23 cellular contexts compared by ENCODE assay signal in genomic region chr13:21871302-21871862, GRCh38.
A peak's percentile ranks its signal among the peaks of the same experiment; 100 is the strongest.
DNase-seq lines count a peak whose midpoint lies in the region; ATAC-seq, FAIRE-seq and TF ChIP-seq lines count a peak whose summit lies in the region.
"Had no signal": no experiment of that assay in that cellular context is flagged by ENCODE, and none has a peak within 500 bp of the region (broad histone marks: within the 10 kb centered on the region; RNA-seq: fewer than 3 reads in every experiment).

No MANE protein-coding gene starts in this region.

- WGBS in esophagus muscularis mucosa: 85% methylated on average over 9 of the region's 9 CpGs
- WGBS in HepG2 (ENCODE audit: low lambda C conversion rate): 2% methylated on average over 8 of the region's 9 CpGs

- no peak for TF ChIP-seq RAD21 in HepG2 (CRISPR knock-in tag; IDR thresholded peaks at IDR 0.05)

- no peaks in the 10 kb centered on the region for H3F3A ChIP-seq in GM23338 (replicated peaks; ENCODE audit: low read depth)

- no peak for ATAC-seq in GM23338
- peak; percentile 87 for ATAC-seq in HepG2
- ATAC-seq in naive thymus-derived CD8-positive, alpha-beta T cell: no peak
- ATAC-seq: HCT116, Panc1 had no signal

- no peaks in the 10 kb centered on the region for H3K36me3 Mint-ChIP-seq in GM23338 (ENCODE audit: low read depth)
- H3K36me3 Mint-ChIP-seq in naive thymus-derived CD8-positive, alpha-beta T cell: no peaks in the 10 kb centered on the region

- TF ChIP-seq CTCF in GM23338 (conservative IDR thresholded peaks at IDR 0.05; ENCODE audit: low read depth in 2 of 2) (no peak), esophagus muscularis mucosa (IDR thresholded peaks at IDR 0.05) (no peak), HepG2 (CRISPR knock-in tag; IDR thresholded peaks at IDR 0.05) (no peak)

- BruUV-seq in HepG2 (replicated peaks; lab: Mats Ljungman, UMichigan): no TSS peak

- H3K27me3 Mint-ChIP-seq in GM23338 (ENCODE audit: insufficient read depth, low read depth, poor library complexity): peaks cover 6% of the 10 kb centered on the region
- peaks cover 0 to 9% (median 7%) of the 10 kb centered on the region in 5 donors for H3K27me3 Mint-ChIP-seq in naive thymus-derived CD8-positive, alpha-beta T cell

- in situ Hi-C loops in HepG2 (cut with HindIII; ENCODE audit: extremely low pct_ligation_motif_present, low pct_unique_long_range_greater_than_20kb): no loop called here

- DNase-seq in GM23338 (ENCODE audit: low spot score): no peak
- DNase-seq in esophagus muscularis mucosa (ENCODE audit: extremely low spot score): peak; percentile 62
- peak; percentile 25 for DNase-seq in HepG2 (ENCODE audit: low spot score)
- peak; percentile 61 for DNase-seq in renal cortical epithelial cell (ENCODE audit: low read depth)
- no peak for DNase-seq in NCI-H2107 treated with DMSO at 0.1 percent for 48 hours (lab: John Stamatoyannopoulos, UW; ENCODE audit: unreplicated experiment)
- DNase-seq in activated CD4-positive, alpha-beta T cell treated with anti-CD3 and anti-CD28 coated beads for 48 hours: no peak
- DNase-seq in Kasumi-1 (lab: John Stamatoyannopoulos, UW): no peak
- DNase-seq in naive thymus-derived CD8-positive, alpha-beta T cell: no peak
- DNase-seq: GDM1; MG63; NCI-H1417; NCI-H1694 treated with DMSO at 0.1 percent for 48 hours; NCI-H2227 treated with DMSO at 0.1 percent for 48 hours; NCI-H510A treated with DMSO at 0.1 percent for 48 hours; NCI-H748 treated with DMSO at 0.1 percent for 48 hours; NK-92 treated with Interleukin-12 subunit alpha and Interleukin-12 subunit beta, amount 100 ng/mL, for 24 hours had no signal

- H3K27me3 ChIP-seq in GM23338 (ENCODE audit: insufficient read depth) (no peaks in the 10 kb centered on the region), esophagus muscularis mucosa (no peaks in the 10 kb centered on the region), HepG2 (ENCODE audit: control insufficient read depth in 1 of 2, insufficient read depth in 2 of 2, low read length in 2 of 2) (peaks cover 0 to 6% of the 10 kb centered on the region in 2 experiments; a peak in 1 of 5 replicates)
- H3K27me3 ChIP-seq: MG63 had no signal

- no peak overlapping the region for H3K27ac Mint-ChIP-seq in GM23338
- peak overlapping the region in 1 of 10 donors; percentile 14 for H3K27ac Mint-ChIP-seq in naive thymus-derived CD8-positive, alpha-beta T cell

- no peak for FAIRE-seq in HepG2 (lab: Jason Lieb, UNC)
- FAIRE-seq: A204.1, D721Med, GM18507, H1 had no signal

- no peak overlapping the region for H3K4me2 ChIP-seq in GM23338
- peak overlapping the region; percentile 72 for H3K4me2 ChIP-seq in HepG2 (ENCODE audit: low read depth, low read length)

- no peaks in the 10 kb centered on the region for H3K4me1 Mint-ChIP-seq in GM23338
- H3K4me1 Mint-ChIP-seq in naive thymus-derived CD8-positive, alpha-beta T cell: no peaks in the 10 kb centered on the region

- H3K9ac ChIP-seq in HepG2 (ENCODE audit: insufficient read depth, low read depth, low read length): no peak overlapping the region

- no peaks in the 10 kb centered on the region for H3K9me2 ChIP-seq in GM23338 (ENCODE audit: insufficient read depth)

- POLR2A ChIA-PET in HepG2 (lab: Yijun Ruan, JAX): no interaction called here
- POLR2A ChIA-PET in naive thymus-derived CD8-positive, alpha-beta T cell (lab: Charles Lee): no interaction called here

- H3K27ac ChIP-seq in GM23338 (ENCODE audit: low read depth) (no peak overlapping the region), esophagus muscularis mucosa (replicated peaks in 1 of 4) (no peak overlapping the region), HepG2 (ENCODE audit: extremely low read length, insufficient read depth, low read length) (no peak overlapping the region)
- H3K27ac ChIP-seq: C4-2B had no signal

- TF ChIP-seq POLR2A in esophagus muscularis mucosa (IDR thresholded peaks at IDR 0.05; ENCODE audit: low read depth) (no peak), HepG2 (IDR thresholded peaks at IDR 0.05; ENCODE audit: insufficient read depth in 1 of 2, low read depth in 2 of 2, low read length in 2 of 2) (no peak)

- peaks cover 3% of the 10 kb centered on the region; the same call in 1 of the 3 replicates for H3K9me3 Mint-ChIP-seq in GM23338
- H3K9me3 Mint-ChIP-seq in naive thymus-derived CD8-positive, alpha-beta T cell: no peaks in the 10 kb centered on the region

- H3K79me2 ChIP-seq in GM23338 (replicated peaks; ENCODE audit: insufficient read depth): no peaks in the 10 kb centered on the region
- no peaks in the 10 kb centered on the region for H3K79me2 ChIP-seq in HepG2 (ENCODE audit: insufficient read depth, low read length)

- H2AFZ ChIP-seq in GM23338 (peak overlapping the region; percentile 63; the same call in 1 of the 2 replicates), HepG2 (ENCODE audit: low read length) (peak overlapping the region; percentile 74)

- no peaks in the 10 kb centered on the region for H3K9me3 ChIP-seq in esophagus muscularis mucosa
- no peaks in the 10 kb centered on the region for H3K9me3 ChIP-seq in HepG2 (ENCODE audit: low read length)
- H3K9me3 ChIP-seq: MG63 had no signal

- H3K36me3 ChIP-seq in GM23338 (ENCODE audit: insufficient read depth) (no peaks in the 10 kb centered on the region), esophagus muscularis mucosa (no peaks in the 10 kb centered on the region), HepG2 (replicated peaks in 1 of 2; ENCODE audit: control insufficient read depth in 1 of 2, insufficient read depth in 2 of 2, low read length in 2 of 2) (no peaks in the 10 kb centered on the region)
- H3K36me3 ChIP-seq: MG63 had no signal

- no peak overlapping the region for H3K4me3 Mint-ChIP-seq in GM23338
- H3K4me3 Mint-ChIP-seq in naive thymus-derived CD8-positive, alpha-beta T cell: no peak overlapping the region

- H3K4me3 ChIP-seq in GM23338 (no peak overlapping the region), esophagus muscularis mucosa (no peak overlapping the region), HepG2 (replicated peaks in 1 of 3; ENCODE audit: insufficient read depth in 1 of 3, low read depth in 2 of 3, low read length in 3 of 3) (peak overlapping the region; percentile 24 to 44 (median 38); a peak in 4 of 6 replicates)
- H3K4me3 ChIP-seq: MG63 had no signal

- no peak for TF ChIP-seq EP300 in esophagus muscularis mucosa (IDR thresholded peaks at IDR 0.05)
- no peak for TF ChIP-seq EP300 in HepG2 (IDR thresholded peaks at IDR 0.05; ENCODE audit: low read depth in 2 of 2, low read length in 2 of 2)
- TF ChIP-seq EP300 in HepG2 (CRISPR knock-in tag; IDR thresholded peaks at IDR 0.05; ENCODE audit: borderline replicate concordance): no peak

- no peaks in the 10 kb centered on the region for H4K20me1 ChIP-seq in GM23338 (replicated peaks; ENCODE audit: insufficient read depth)
- H4K20me1 ChIP-seq in HepG2 (ENCODE audit: insufficient read depth, low read length): no peaks in the 10 kb centered on the region

- no peaks in the 10 kb centered on the region for H3K4me1 ChIP-seq in GM23338 (ENCODE audit: insufficient read depth)
- H3K4me1 ChIP-seq in esophagus muscularis mucosa: peaks cover 0 to 6% (median 2%) of the 10 kb centered on the region in 4 donors
- peaks cover 31% of the 10 kb centered on the region for H3K4me1 ChIP-seq in HepG2 (ENCODE audit: insufficient read depth, low read length)

- intact Hi-C loops in esophagus muscularis mucosa (cut with DNase I) (no loop called here), HepG2 (cut with micrococcal nuclease; ENCODE audit: unreplicated experiment) (no loop called here)

- CTCF ChIA-PET in HepG2 (lab: Yijun Ruan, JAX; ENCODE audit: low intra/inter-chr PET ratio, low total read pairs): no interaction called here

TF ChIP-seq in GM23338, 12 proteins besides CTCF, POLR2A, EP300 and RAD21 (continues in another document):
- no peak for TF ChIP-seq EZH2phosphoT487 (IDR thresholded peaks at IDR 0.05; ENCODE audit: unreplicated experiment)
- TF ChIP-seq NANOG (IDR thresholded peaks at IDR 0.05; ENCODE audit: borderline replicate concordance): no peak
- TF ChIP-seq, protein P1, sequence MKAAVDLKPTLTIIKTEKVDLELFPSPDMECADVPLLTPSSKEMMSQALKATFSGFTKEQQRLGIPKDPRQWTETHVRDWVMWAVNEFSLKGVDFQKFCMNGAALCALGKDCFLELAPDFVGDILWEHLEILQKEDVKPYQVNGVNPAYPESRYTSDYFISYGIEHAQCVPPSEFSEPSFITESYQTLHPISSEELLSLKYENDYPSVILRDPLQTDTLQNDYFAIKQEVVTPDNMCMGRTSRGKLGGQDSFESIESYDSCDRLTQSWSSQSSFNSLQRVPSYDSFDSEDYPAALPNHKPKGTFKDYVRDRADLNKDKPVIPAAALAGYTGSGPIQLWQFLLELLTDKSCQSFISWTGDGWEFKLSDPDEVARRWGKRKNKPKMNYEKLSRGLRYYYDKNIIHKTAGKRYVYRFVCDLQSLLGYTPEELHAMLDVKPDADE (IDR thresholded peaks at IDR 0.05): no peak
- no peak for TF ChIP-seq ZNF331 (CRISPR knock-in tag; IDR thresholded peaks at IDR 0.05; ENCODE audit: low read depth)
- no peak for TF ChIP-seq CREB1 (CRISPR knock-in tag; IDR thresholded peaks at IDR 0.05; ENCODE audit: low read depth)
- TF ChIP-seq POLR2AphosphoS5 (IDR thresholded peaks at IDR 0.05; ENCODE audit: low read depth): no peak

TF ChIP-seq in HepG2, 621 proteins besides CTCF, POLR2A, EP300 and RAD21:
- TF ChIP-seq ZNF292 (CRISPR knock-in tag; IDR thresholded peaks at IDR 0.05; ENCODE audit: borderline replicate concordance, low read depth) (0 out of 2 replicates have a peak, but pooled peaks have one; percentile 20), USF2 (IDR thresholded peaks at IDR 0.05; ENCODE audit: low read depth, low read length) (peak; percentile 28; the same call in 1 of the 2 replicates), USF2 (CRISPR knock-in tag; IDR thresholded peaks at IDR 0.05; ENCODE audit: borderline replicate concordance) (no peak), BCL6 (CRISPR knock-in tag; IDR thresholded peaks at IDR 0.05) (0 out of 2 replicates have a peak, but pooled peaks have one; percentile 26), ZMYM4 (CRISPR knock-in tag; IDR thresholded peaks at IDR 0.05) (no peak), PITX1 (CRISPR knock-in tag; IDR thresholded peaks at IDR 0.05) (no peak)
TF ChIP-seq in HepG2: peak in this region for 3.

Comparison
In these comparisons a context has a peak if more than half of its experiments do, and no peak if none do; other contexts are left out.
1. DNase-seq: peak in esophagus muscularis mucosa (single experiment), HepG2 (single experiment) and renal cortical epithelial cell (single experiment); none in GM23338 (single experiment), NCI-H2107 treated with DMSO at 0.1 percent for 48 hours (single experiment), activated CD4-positive, alpha-beta T cell treated with anti-CD3 and anti-CD28 coated beads for 48 hours (single experiment), Kasumi-1 (0 of 2) and naive thymus-derived CD8-positive, alpha-beta T cell (0 of 10).
2. H3K4me3 ChIP-seq: peak in HepG2 (3 of 3); none in GM23338 (single experiment) and esophagus muscularis mucosa (0 of 4).